13 cellular contexts compared by ENCODE assay signal in genomic region chr13:29861694-29862110, GRCh38. TPM values are rescaled to one million over a fixed set of nuclear protein-coding genes. Genes with fewer than 3 reads are reported as not detected.
DNase-seq lines count a peak whose midpoint lies in the region; ATAC-seq, FAIRE-seq and TF ChIP-seq lines count a peak whose summit lies in the region.
"Had no signal": no experiment of that assay in that cellular context is flagged by ENCODE, and none has a peak within 500 bp of the region (broad histone marks: within the 10 kb centered on the region; RNA-seq: fewer than 3 reads in every experiment).

No MANE protein-coding gene starts in this region.

- no peak overlapping the region for H3K27ac ChIP-seq in GM23338 (ENCODE audit: low read depth)
- H3K27ac ChIP-seq: adrenal gland, heart right ventricle had no signal

- TF ChIP-seq CTCF in GM23338 (conservative IDR thresholded peaks at IDR 0.05; ENCODE audit: low read depth in 2 of 2) = no peak
- no peak for TF ChIP-seq CTCF in type B pancreatic cell (conservative IDR thresholded peaks at IDR 0.05)
- no peak for TF ChIP-seq CTCF in D721Med (IDR thresholded peaks at IDR 0.05; ENCODE audit: insufficient read depth, missing control alignments)
- no peak for TF ChIP-seq CTCF in GM13976 (IDR thresholded peaks at IDR 0.05; ENCODE audit: borderline replicate concordance, control extremely low read depth, extremely low read depth, insufficient read depth, missing control alignments)

- H3F3A ChIP-seq in GM23338 (replicated peaks; ENCODE audit: low read depth) = no peaks in the 10 kb centered on the region

- H3K4me1 ChIP-seq in GM23338 (ENCODE audit: insufficient read depth) = peaks cover 4% of the 10 kb centered on the region; the same call in 1 of the 2 replicates
- H3K4me1 ChIP-seq: adrenal gland had no signal

- no peaks in the 10 kb centered on the region for H3K27me3 Mint-ChIP-seq in GM23338 (ENCODE audit: insufficient read depth, low read depth, poor library complexity)
- no peaks in the 10 kb centered on the region for H3K27me3 Mint-ChIP-seq in type B pancreatic cell

- H3K9me2 ChIP-seq in GM23338 (ENCODE audit: insufficient read depth) = 0 out of 2 replicates have a peak, but pooled peaks cover 5% of the 10 kb centered on the region

- H3K27ac Mint-ChIP-seq in GM23338 = no peak overlapping the region
- H3K27ac Mint-ChIP-seq in type B pancreatic cell = peak overlapping the region; percentile 94
- H3K27ac Mint-ChIP-seq: WTC11 had no signal

- no peak overlapping the region for H3K4me3 Mint-ChIP-seq in GM23338
- peak overlapping the region; percentile 46 for H3K4me3 Mint-ChIP-seq in type B pancreatic cell
- H3K4me3 Mint-ChIP-seq: WTC11 had no signal

- no peak overlapping the region for H3K4me2 ChIP-seq in GM23338

- no peaks in the 10 kb centered on the region for H3K27me3 ChIP-seq in GM23338 (ENCODE audit: insufficient read depth)

- no peak for FAIRE-seq in D721Med (lab: Jason Lieb, UNC)

- in situ Hi-C loops in GM13976 (cut with MboI; ENCODE audit: low sequenced_read_pairs, unreplicated experiment) = no loop called here

- H3K4me3 ChIP-seq in GM23338 = no peak overlapping the region
- H3K4me3 ChIP-seq: adrenal gland, heart right ventricle had no signal

- H3K79me2 ChIP-seq in GM23338 (replicated peaks; ENCODE audit: insufficient read depth) = no peaks in the 10 kb centered on the region

- no peaks in the 10 kb centered on the region for H3K9me3 Mint-ChIP-seq in GM23338
- H3K9me3 Mint-ChIP-seq in type B pancreatic cell = peaks cover 8% of the 10 kb centered on the region

- ATAC-seq in GM23338 (no peak), HG02623 (IDR thresholded peaks at IDR 0.05; ENCODE audit: unreplicated experiment) (no peak)
- ATAC-seq: heart right ventricle, WTC11 had no signal

- H2AFZ ChIP-seq in GM23338 = 0 out of 2 replicates have a peak overlapping the region, but pooled peaks have one; percentile 52

- H3K36me3 Mint-ChIP-seq in GM23338 (ENCODE audit: low read depth) = no peaks in the 10 kb centered on the region
- peaks cover 4% of the 10 kb centered on the region for H3K36me3 Mint-ChIP-seq in type B pancreatic cell
- H3K36me3 Mint-ChIP-seq: WTC11 had no signal

- no peak for DNase-seq in GM23338 (ENCODE audit: low spot score)
- DNase-seq in amniotic epithelial cell (ENCODE audit: low read depth) = peak; percentile 95
- DNase-seq in hepatic stellate cell (ENCODE audit: low spot score) = peak; percentile 60
- no peak for DNase-seq in type B pancreatic cell (ENCODE audit: extremely low spot score, unreplicated experiment)
- DNase-seq in activated T-cell treated with anti-CD3 and anti-CD28 coated beads, Interleukin-2, amount 50 U/mL, for 1 hour = no peak
- no peak for DNase-seq in D721Med (ENCODE audit: insufficient read length, low spot score)
- DNase-seq in GM13976 (ENCODE audit: low spot score) = no peak
- DNase-seq: adrenal gland, Calu3, heart right ventricle, occipital lobe had no signal

- peaks cover 3% of the 10 kb centered on the region; the same call in 2 of the 3 replicates for H3K4me1 Mint-ChIP-seq in GM23338
- H3K4me1 Mint-ChIP-seq in type B pancreatic cell (ENCODE audit: unreplicated experiment) = peaks cover 14% of the 10 kb centered on the region

- H3K36me3 ChIP-seq in GM23338 (ENCODE audit: insufficient read depth) = no peaks in the 10 kb centered on the region
- H3K36me3 ChIP-seq: adrenal gland, heart right ventricle had no signal

- no peaks in the 10 kb centered on the region for H4K20me1 ChIP-seq in GM23338 (replicated peaks; ENCODE audit: insufficient read depth)

TF ChIP-seq in GM23338, 12 proteins besides CTCF, POLR2A, EP300 and RAD21 (continues in another document):
- TF ChIP-seq ZNF114 (CRISPR knock-in tag; IDR thresholded peaks at IDR 0.05) (no peak), JUNB (IDR thresholded peaks at IDR 0.05; ENCODE audit: unreplicated experiment) (no peak), EZH2 (IDR thresholded peaks at IDR 0.05; ENCODE audit: low read depth, unreplicated experiment) (no peak), REST (IDR thresholded peaks at IDR 0.05; ENCODE audit: unreplicated experiment) (no peak), ZNF331 (CRISPR knock-in tag; IDR thresholded peaks at IDR 0.05; ENCODE audit: low read depth) (no peak), NANOG (IDR thresholded peaks at IDR 0.05; ENCODE audit: borderline replicate concordance) (no peak), ZNF462 (CRISPR knock-in tag; IDR thresholded peaks at IDR 0.05) (no peak)

RNA-seq across cellular contexts. Expression of gene UBL3, which starts 11.3 kb away (rescaled TPM):
- 21.1 and 23.5 TPM in 2 replicates for total RNA-seq in GM23338 (2014; rRNA removed; shearing (Covaris generic))
- 9.7 and 10.0 TPM in 2 replicates for polyA plus RNA-seq in GM23338 (2016; fragmentation: Nextera tagmentation; extraction: Ambion mirVana)
- 37.7 and 47.7 TPM in 2 replicates for total RNA-seq in type B pancreatic cell (ENCODE audit: low replicate concordance)

Comparison
In these comparisons a context has a peak if more than half of its experiments do, and no peak if none do; other contexts are left out.
1. DNase-seq: peak in amniotic epithelial cell (single experiment) and hepatic stellate cell (single experiment); none in GM23338 (single experiment), type B pancreatic cell (single experiment), activated T-cell treated with anti-CD3 and anti-CD28 coated beads, Interleukin-2, amount 50 U/mL, for 1 hour (single experiment), D721Med (single experiment) and GM13976 (single experiment).